Comparison of ENCODE assay signal across 26 cellular contexts in the genomic region with DNA sequence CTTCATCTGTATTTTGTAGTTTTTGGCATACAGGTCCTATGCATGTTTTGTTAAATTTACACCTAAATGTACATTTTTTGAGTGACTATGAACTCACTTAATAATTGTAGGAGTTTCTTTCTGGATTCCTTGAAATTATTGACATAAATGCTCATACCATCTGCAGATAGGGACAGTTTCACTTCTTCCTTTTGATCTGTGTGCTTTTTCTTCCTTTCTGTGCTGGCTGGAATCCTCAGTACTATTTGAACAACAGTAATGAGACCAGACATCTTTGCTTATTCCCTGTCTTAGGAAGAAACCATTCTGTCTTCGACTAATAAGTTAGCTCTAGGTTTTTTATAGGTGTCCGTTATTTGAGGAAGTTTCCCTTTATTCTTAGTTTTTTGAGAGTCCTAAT.
"Had no signal": no experiment of that assay in that cellular context is flagged by ENCODE, and none has a peak within 500 bp of the region (broad histone marks: within the 10 kb centered on the region; RNA-seq: fewer than 3 reads in every experiment).

No MANE protein-coding gene starts in this region.

- H3K9me3 ChIP-seq: adrenal gland, body of pancreas, breast epithelium, SJCRH30 had no signal

- H3K27ac ChIP-seq: adrenal gland, body of pancreas, breast epithelium, PC-9, RWPE1, SJCRH30, SK-N-MC had no signal

- ATAC-seq: activated CD8-positive, alpha-beta T cell treated with anti-CD3 and anti-CD28 coated beads for 36 hours; activated naive CD4-positive, alpha-beta T cell treated with anti-CD3 and anti-CD28 coated beads, Interleukin-2, amount 50 U/mL, for 72 hours; body of pancreas; Right ventricle myocardium inferior had no signal

- DNase-seq: activated CD4-positive, alpha-beta T cell treated with anti-CD3 and anti-CD28 coated beads, Interleukin-2, amount 10 ng/mL, durations not matched to agents 24 days and 14 days; activated CD4-positive, alpha-beta T cell treated with anti-CD3 and anti-CD28 coated beads, Interleukin-2, amount 50 U/mL, for 4 hours; activated CD8-positive, alpha-beta T cell treated with anti-CD3 and anti-CD28 coated beads for 36 hours; activated gamma-delta T cell treated with Interleukin-2 at 50 U/mL for 16 hours; activated naive CD4-positive, alpha-beta T cell treated with anti-CD3 and anti-CD28 coated beads for 36 hours; activated T-cell treated with anti-CD3 and anti-CD28 coated beads, Interleukin-2, amount 50 U/mL, for 1 hour; adrenal gland; body of pancreas; NCI-H1417; NCI-H146; NCI-H187 treated with DMSO at 0.1 percent for 48 hours; NCI-H2081; NCI-H2171 treated with DMSO at 0.1 percent for 48 hours; NCI-H2227 treated with DMSO at 0.1 percent for 48 hours; NCI-H446; NCI-H510A treated with DMSO at 0.1 percent for 48 hours; NCI-H526 treated with DMSO at 0.1 percent for 48 hours; NCI-H774; PC-9; SJCRH30; T1000 had no signal

- H3K4me3 ChIP-seq: adrenal gland, body of pancreas, breast epithelium, PC-9, SJCRH30, SK-N-MC had no signal

- H3K4me1 ChIP-seq: adrenal gland, body of pancreas, breast epithelium, SJCRH30 had no signal

- H3K27me3 ChIP-seq: adrenal gland, body of pancreas had no signal

- H3K36me3 ChIP-seq: adrenal gland, breast epithelium, SJCRH30 had no signal

- H3K4me2 ChIP-seq: PC-9 had no signal
